19 cellular contexts compared by ENCODE assay signal in the genomic region with DNA sequence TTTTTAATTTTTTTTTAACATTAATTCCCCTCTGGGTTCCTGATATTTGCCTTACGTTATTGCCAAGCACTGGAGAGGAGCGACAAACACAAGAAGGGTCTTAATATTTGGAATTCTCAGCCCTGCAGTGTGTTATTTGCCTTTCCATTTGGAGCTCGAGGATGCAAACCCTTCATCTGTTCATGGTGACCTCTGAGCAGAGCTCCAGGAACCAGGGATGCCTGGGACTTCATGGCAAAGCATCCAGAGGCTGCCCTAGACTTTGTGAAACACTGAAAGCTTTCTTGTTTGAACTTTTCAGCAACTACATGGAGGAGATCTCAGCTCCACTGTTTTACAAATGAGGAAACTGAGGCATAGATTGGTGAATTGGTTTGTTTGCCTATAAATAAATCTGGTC.
DNase-seq lines count a peak whose midpoint lies in the region; ATAC-seq and TF ChIP-seq lines count a peak whose summit lies in the region.
"Had no signal": no experiment of that assay in that cellular context is flagged by ENCODE, and none has a peak within 500 bp of the region (broad histone marks: within the 10 kb centered on the region; RNA-seq: fewer than 3 reads in every experiment).

No MANE protein-coding gene starts in this region.

- H3K9me3 ChIP-seq in BLaER1 (no peaks in the 10 kb centered on the region), A673 (ENCODE audit: low read depth, low read length, poor library complexity, severe bottlenecking) (no peaks in the 10 kb centered on the region)
- H3K9me3 ChIP-seq: A549; BE2C; BLaER1 treated with 17β-estradiol and CSF1 and Interleukin-3, amounts not matched to agents 10 nM and 100 nM; Caco-2 had no signal

- POLR2A ChIA-PET in A673 (lab: Charles Lee; ENCODE audit: low non-redundant PET) = no interaction called here

- in situ Hi-C loops in ACHN (cut with HindIII; ENCODE audit: low pct_ligation_motif_present, low pct_unique_long_range_greater_than_20kb, low sequenced_read_pairs) = no loop called here

- CTCF ChIA-PET in A673 (lab: Charles Lee) = no interaction called here

- H3K27me3 ChIP-seq in BLaER1 = no peaks in the 10 kb centered on the region
- peaks cover 29% of the 10 kb centered on the region for H3K27me3 ChIP-seq in A673 (replicated peaks; ENCODE audit: insufficient read depth, low read depth, low read length, poor library complexity)
- H3K27me3 ChIP-seq: BE2C; BLaER1 treated with 17β-estradiol and CSF1 and Interleukin-3, amounts not matched to agents 10 nM and 100 nM had no signal

- H4K20me1 ChIP-seq in BLaER1 = no peaks in the 10 kb centered on the region
- H4K20me1 ChIP-seq: BLaER1 treated with 17β-estradiol and CSF1 and Interleukin-3, amounts not matched to agents 10 nM and 100 nM had no signal

- H3K4me1 ChIP-seq in BLaER1 (peaks cover 17% of the 10 kb centered on the region), A673 (ENCODE audit: insufficient read depth, low read length, poor library complexity, severe bottlenecking) (no peaks in the 10 kb centered on the region)
- H3K4me1 ChIP-seq: A549, BE2C, Caco-2 had no signal

- H3K27ac ChIP-seq in BLaER1 (no peak overlapping the region), A673 (ENCODE audit: low read depth, low read length, poor library complexity, severe bottlenecking) (no peak overlapping the region)
- H3K27ac ChIP-seq: 22Rv1; A549; BLaER1 treated with 17β-estradiol and CSF1 and Interleukin-3, amounts not matched to agents 10 nM and 100 nM; C4-2B had no signal

- no TSS peak for BruUV-seq in A673 (replicated peaks; lab: Mats Ljungman, UMichigan)

- peak overlapping the region; percentile 39; the same call in 1 of the 2 replicates for H3K4me2 ChIP-seq in BLaER1
- H3K4me2 ChIP-seq: A549 had no signal

- ATAC-seq in GM18502 (IDR thresholded peaks at IDR 0.05; ENCODE audit: poor library complexity, unreplicated experiment) = no peak
- ATAC-seq: A549; CD8-positive, alpha-beta T cell had no signal

- DNase-seq in cerebellar cortex (ENCODE audit: low spot score) = peak; percentile 31
- peak; percentile 12 for DNase-seq in ecto neural progenitor cell (ENCODE audit: low spot score)
- DNase-seq in islet precursor cell = peak; percentile 14
- no peak for DNase-seq in ACHN
- no peak for DNase-seq in A673 (ENCODE audit: low spot score)
- DNase-seq: AML-193; BE2C; Caco-2; Calu3; CD4-positive, alpha-beta T cell; CD8-positive, alpha-beta T cell; DMS79 treated with DMSO at 0.1 percent for 48 hours; GF-D8 had no signal

- H3K4me3 ChIP-seq in BLaER1 (no peak overlapping the region), A673 (ENCODE audit: low read depth, low read length, poor library complexity, severe bottlenecking) (no peak overlapping the region)
- H3K4me3 ChIP-seq: A549; BLaER1 treated with 17β-estradiol and CSF1 and Interleukin-3, amounts not matched to agents 10 nM and 100 nM had no signal

- H3K36me3 ChIP-seq in BLaER1 = no peaks in the 10 kb centered on the region
- no peaks in the 10 kb centered on the region for H3K36me3 ChIP-seq in A673 (ENCODE audit: insufficient read depth, low read length, poor library complexity, severe bottlenecking)
- H3K36me3 ChIP-seq: BE2C; BLaER1 treated with 17β-estradiol and CSF1 and Interleukin-3, amounts not matched to agents 10 nM and 100 nM had no signal

- no peak for TF ChIP-seq CTCF in A673 (conservative IDR thresholded peaks at IDR 0.05; ENCODE audit: low read depth, low read length)

- intact Hi-C loops in A673 (cut with micrococcal nuclease; ENCODE audit: unreplicated experiment) = no loop called here

- H3K9ac ChIP-seq in BLaER1 = no peak overlapping the region
- H3K9ac ChIP-seq: BLaER1 treated with 17β-estradiol and CSF1 and Interleukin-3, amounts not matched to agents 10 nM and 100 nM had no signal

Comparison
In these comparisons a context has a peak if more than half of its experiments do, and no peak if none do; other contexts are left out.
1. DNase-seq: peak in cerebellar cortex (single experiment), ecto neural progenitor cell (single experiment) and islet precursor cell (single experiment); none in ACHN (single experiment) and A673 (single experiment).